ENCODE assay signal across 1 cellular context in the genomic region with DNA sequence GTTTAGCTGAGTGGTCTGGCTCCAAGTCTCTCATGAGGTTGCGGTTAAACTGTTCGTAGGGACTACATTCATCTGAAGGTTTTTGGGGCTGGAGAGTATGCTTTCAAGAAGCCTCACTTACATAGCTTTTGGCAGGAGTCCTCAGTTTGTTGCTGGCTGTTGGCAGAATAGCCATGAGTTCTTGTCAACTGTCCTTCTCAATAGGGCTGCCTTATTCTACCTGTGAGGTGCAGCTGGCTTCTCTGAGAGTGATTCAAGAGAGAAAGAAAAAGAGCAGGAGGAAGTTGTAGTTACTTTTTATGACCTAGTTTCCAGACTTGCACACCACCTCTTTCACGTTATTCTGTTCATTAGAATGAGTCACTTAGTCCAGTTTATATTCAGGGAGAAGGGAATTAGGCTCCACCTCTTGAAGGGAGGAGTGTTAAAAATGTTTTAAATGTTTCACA.
TF ChIP-seq lines count a peak whose summit lies in the region.

No MANE protein-coding gene starts in this region.

TF ChIP-seq in GM12878, 131 proteins besides CTCF, POLR2A, EP300 and RAD21:
- TF ChIP-seq, protein P1, sequence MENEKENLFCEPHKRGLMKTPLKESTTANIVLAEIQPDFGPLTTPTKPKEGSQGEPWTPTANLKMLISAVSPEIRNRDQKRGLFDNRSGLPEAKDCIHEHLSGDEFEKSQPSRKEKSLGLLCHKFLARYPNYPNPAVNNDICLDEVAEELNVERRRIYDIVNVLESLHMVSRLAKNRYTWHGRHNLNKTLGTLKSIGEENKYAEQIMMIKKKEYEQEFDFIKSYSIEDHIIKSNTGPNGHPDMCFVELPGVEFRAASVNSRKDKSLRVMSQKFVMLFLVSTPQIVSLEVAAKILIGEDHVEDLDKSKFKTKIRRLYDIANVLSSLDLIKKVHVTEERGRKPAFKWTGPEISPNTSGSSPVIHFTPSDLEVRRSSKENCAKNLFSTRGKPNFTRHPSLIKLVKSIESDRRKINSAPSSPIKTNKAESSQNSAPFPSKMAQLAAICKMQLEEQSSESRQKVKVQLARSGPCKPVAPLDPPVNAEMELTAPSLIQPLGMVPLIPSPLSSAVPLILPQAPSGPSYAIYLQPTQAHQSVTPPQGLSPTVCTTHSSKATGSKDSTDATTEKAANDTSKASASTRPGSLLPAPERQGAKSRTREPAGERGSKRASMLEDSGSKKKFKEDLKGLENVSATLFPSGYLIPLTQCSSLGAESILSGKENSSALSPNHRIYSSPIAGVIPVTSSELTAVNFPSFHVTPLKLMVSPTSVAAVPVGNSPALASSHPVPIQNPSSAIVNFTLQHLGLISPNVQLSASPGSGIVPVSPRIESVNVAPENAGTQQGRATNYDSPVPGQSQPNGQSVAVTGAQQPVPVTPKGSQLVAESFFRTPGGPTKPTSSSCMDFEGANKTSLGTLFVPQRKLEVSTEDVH (IDR thresholded peaks at IDR 0.05; ENCODE audit: low read depth, partially characterized antibody), result no peak
- TF ChIP-seq BMI1 (IDR thresholded peaks at IDR 0.05; ENCODE audit: borderline replicate concordance), result no peak
- no peak for TF ChIP-seq SIX5 (IDR thresholded peaks at IDR 0.05; ENCODE audit: low read depth, low read length, severe bottlenecking)
- TF ChIP-seq, protein P2, sequence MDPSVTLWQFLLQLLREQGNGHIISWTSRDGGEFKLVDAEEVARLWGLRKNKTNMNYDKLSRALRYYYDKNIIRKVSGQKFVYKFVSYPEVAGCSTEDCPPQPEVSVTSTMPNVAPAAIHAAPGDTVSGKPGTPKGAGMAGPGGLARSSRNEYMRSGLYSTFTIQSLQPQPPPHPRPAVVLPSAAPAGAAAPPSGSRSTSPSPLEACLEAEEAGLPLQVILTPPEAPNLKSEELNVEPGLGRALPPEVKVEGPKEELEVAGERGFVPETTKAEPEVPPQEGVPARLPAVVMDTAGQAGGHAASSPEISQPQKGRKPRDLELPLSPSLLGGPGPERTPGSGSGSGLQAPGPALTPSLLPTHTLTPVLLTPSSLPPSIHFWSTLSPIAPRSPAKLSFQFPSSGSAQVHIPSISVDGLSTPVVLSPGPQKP (IDR thresholded peaks at IDR 0.05; ENCODE audit: low read depth, low read length), result no peak
- no peak for TF ChIP-seq MEF2B (IDR thresholded peaks at IDR 0.05; ENCODE audit: partially characterized antibody, poor library complexity, severe bottlenecking)
- TF ChIP-seq, protein P3, sequence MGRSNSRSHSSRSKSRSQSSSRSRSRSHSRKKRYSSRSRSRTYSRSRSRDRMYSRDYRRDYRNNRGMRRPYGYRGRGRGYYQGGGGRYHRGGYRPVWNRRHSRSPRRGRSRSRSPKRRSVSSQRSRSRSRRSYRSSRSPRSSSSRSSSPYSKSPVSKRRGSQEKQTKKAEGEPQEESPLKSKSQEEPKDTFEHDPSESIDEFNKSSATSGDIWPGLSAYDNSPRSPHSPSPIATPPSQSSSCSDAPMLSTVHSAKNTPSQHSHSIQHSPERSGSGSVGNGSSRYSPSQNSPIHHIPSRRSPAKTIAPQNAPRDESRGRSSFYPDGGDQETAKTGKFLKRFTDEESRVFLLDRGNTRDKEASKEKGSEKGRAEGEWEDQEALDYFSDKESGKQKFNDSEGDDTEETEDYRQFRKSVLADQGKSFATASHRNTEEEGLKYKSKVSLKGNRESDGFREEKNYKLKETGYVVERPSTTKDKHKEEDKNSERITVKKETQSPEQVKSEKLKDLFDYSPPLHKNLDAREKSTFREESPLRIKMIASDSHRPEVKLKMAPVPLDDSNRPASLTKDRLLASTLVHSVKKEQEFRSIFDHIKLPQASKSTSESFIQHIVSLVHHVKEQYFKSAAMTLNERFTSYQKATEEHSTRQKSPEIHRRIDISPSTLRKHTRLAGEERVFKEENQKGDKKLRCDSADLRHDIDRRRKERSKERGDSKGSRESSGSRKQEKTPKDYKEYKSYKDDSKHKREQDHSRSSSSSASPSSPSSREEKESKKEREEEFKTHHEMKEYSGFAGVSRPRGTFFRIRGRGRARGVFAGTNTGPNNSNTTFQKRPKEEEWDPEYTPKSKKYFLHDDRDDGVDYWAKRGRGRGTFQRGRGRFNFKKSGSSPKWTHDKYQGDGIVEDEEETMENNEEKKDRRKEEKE (IDR thresholded peaks at IDR 0.05), result no peak
- TF ChIP-seq MTA3 (IDR thresholded peaks at IDR 0.05; ENCODE audit: borderline replicate concordance, low read length), result no peak
- no peak for TF ChIP-seq ZNF274 (IDR thresholded peaks at IDR 0.05; ENCODE audit: insufficient read depth, insufficient read length)
- no peak for TF ChIP-seq CHD4 (IDR thresholded peaks at IDR 0.05)
- no peak for TF ChIP-seq STAT1 (conservative IDR thresholded peaks at IDR 0.05)
- TF ChIP-seq IKZF1 (conservative IDR thresholded peaks at IDR 0.05), result no peak
- TF ChIP-seq GABPA (IDR thresholded peaks at IDR 0.05; ENCODE audit: low read depth), result no peak
- no peak for TF ChIP-seq KDM1A (IDR thresholded peaks at IDR 0.05; ENCODE audit: borderline replicate concordance)
- TF ChIP-seq, protein P4, sequence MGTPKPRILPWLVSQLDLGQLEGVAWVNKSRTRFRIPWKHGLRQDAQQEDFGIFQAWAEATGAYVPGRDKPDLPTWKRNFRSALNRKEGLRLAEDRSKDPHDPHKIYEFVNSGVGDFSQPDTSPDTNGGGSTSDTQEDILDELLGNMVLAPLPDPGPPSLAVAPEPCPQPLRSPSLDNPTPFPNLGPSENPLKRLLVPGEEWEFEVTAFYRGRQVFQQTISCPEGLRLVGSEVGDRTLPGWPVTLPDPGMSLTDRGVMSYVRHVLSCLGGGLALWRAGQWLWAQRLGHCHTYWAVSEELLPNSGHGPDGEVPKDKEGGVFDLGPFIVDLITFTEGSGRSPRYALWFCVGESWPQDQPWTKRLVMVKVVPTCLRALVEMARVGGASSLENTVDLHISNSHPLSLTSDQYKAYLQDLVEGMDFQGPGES (IDR thresholded peaks at IDR 0.05), result no peak
- no peak for TF ChIP-seq BRCA1 (IDR thresholded peaks at IDR 0.05; ENCODE audit: low read depth, low read length)
- TF ChIP-seq, protein P5, sequence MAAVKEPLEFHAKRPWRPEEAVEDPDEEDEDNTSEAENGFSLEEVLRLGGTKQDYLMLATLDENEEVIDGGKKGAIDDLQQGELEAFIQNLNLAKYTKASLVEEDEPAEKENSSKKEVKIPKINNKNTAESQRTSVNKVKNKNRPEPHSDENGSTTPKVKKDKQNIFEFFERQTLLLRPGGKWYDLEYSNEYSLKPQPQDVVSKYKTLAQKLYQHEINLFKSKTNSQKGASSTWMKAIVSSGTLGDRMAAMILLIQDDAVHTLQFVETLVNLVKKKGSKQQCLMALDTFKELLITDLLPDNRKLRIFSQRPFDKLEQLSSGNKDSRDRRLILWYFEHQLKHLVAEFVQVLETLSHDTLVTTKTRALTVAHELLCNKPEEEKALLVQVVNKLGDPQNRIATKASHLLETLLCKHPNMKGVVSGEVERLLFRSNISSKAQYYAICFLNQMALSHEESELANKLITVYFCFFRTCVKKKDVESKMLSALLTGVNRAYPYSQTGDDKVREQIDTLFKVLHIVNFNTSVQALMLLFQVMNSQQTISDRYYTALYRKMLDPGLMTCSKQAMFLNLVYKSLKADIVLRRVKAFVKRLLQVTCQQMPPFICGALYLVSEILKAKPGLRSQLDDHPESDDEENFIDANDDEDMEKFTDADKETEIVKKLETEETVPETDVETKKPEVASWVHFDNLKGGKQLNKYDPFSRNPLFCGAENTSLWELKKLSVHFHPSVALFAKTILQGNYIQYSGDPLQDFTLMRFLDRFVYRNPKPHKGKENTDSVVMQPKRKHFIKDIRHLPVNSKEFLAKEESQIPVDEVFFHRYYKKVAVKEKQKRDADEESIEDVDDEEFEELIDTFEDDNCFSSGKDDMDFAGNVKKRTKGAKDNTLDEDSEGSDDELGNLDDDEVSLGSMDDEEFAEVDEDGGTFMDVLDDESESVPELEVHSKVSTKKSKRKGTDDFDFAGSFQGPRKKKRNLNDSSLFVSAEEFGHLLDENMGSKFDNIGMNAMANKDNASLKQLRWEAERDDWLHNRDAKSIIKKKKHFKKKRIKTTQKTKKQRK (IDR thresholded peaks at IDR 0.05; ENCODE audit: low read depth, low read length), result no peak
- TF ChIP-seq, protein P6, sequence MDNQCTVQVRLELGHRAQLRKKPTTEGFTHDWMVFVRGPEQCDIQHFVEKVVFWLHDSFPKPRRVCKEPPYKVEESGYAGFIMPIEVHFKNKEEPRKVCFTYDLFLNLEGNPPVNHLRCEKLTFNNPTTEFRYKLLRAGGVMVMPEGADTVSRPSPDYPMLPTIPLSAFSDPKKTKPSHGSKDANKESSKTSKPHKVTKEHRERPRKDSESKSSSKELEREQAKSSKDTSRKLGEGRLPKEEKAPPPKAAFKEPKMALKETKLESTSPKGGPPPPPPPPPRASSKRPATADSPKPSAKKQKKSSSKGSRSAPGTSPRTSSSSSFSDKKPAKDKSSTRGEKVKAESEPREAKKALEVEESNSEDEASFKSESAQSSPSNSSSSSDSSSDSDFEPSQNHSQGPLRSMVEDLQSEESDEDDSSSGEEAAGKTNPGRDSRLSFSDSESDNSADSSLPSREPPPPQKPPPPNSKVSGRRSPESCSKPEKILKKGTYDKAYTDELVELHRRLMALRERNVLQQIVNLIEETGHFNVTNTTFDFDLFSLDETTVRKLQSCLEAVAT (IDR thresholded peaks at IDR 0.05), result no peak
- TF ChIP-seq, protein P7, sequence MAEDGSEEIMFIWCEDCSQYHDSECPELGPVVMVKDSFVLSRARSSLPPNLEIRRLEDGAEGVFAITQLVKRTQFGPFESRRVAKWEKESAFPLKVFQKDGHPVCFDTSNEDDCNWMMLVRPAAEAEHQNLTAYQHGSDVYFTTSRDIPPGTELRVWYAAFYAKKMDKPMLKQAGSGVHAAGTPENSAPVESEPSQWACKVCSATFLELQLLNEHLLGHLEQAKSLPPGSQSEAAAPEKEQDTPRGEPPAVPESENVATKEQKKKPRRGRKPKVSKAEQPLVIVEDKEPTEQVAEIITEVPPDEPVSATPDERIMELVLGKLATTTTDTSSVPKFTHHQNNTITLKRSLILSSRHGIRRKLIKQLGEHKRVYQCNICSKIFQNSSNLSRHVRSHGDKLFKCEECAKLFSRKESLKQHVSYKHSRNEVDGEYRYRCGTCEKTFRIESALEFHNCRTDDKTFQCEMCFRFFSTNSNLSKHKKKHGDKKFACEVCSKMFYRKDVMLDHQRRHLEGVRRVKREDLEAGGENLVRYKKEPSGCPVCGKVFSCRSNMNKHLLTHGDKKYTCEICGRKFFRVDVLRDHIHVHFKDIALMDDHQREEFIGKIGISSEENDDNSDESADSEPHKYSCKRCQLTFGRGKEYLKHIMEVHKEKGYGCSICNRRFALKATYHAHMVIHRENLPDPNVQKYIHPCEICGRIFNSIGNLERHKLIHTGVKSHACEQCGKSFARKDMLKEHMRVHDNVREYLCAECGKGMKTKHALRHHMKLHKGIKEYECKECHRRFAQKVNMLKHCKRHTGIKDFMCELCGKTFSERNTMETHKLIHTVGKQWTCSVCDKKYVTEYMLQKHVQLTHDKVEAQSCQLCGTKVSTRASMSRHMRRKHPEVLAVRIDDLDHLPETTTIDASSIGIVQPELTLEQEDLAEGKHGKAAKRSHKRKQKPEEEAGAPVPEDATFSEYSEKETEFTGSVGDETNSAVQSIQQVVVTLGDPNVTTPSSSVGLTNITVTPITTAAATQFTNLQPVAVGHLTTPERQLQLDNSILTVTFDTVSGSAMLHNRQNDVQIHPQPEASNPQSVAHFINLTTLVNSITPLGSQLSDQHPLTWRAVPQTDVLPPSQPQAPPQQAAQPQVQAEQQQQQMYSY (CRISPR knock-in tag; IDR thresholded peaks at IDR 0.05), result no peak
- no peak for TF ChIP-seq MTA2 (IDR thresholded peaks at IDR 0.05; ENCODE audit: low read depth)
